In genomic region chr9:124218438-124219289, GRCh38 we compare ENCODE assay signal across 9 cellular contexts. TPM values are rescaled to one million over a fixed set of nuclear protein-coding genes. Genes with fewer than 3 reads are reported as not detected.
DNase-seq lines count a peak whose midpoint lies in the region; ATAC-seq and TF ChIP-seq lines count a peak whose summit lies in the region.
"Had no signal": no experiment of that assay in that cellular context is flagged by ENCODE, and none has a peak within 500 bp of the region (broad histone marks: within the 10 kb centered on the region; RNA-seq: fewer than 3 reads in every experiment).

No MANE protein-coding gene starts in this region.

- no peak overlapping the region for H3K4me3 ChIP-seq in IMR-90 (ENCODE audit: insufficient read depth, low read depth, low read length)

- H4K91ac ChIP-seq in IMR-90 (ENCODE audit: insufficient read depth, low read depth, low read length): no peak overlapping the region

- peaks cover 86% of the 10 kb centered on the region for H3K4me1 Mint-ChIP-seq in activated B cell treated with CpG ODN at 0.5 μM for 24 hours

- H2BK20ac ChIP-seq in IMR-90 (ENCODE audit: low read depth, low read length): no peak overlapping the region

- dilution Hi-C loops in IMR-90 (cut with HindIII; ENCODE audit: low sequenced_read_pairs, unreplicated experiment): no loop called here

- H3K27me3 ChIP-seq in IMR-90 (ENCODE audit: control insufficient read depth, insufficient read depth, low read length): no peaks in the 10 kb centered on the region; the same call in 1 of the 2 replicates

- peak overlapping the region; percentile 56 for H2AFZ ChIP-seq in IMR-90 (replicated peaks; ENCODE audit: low read length, poor library complexity)

- no peak overlapping the region for H3K56ac ChIP-seq in IMR-90 (ENCODE audit: extremely low read depth, insufficient read depth, low read length)

- H3K27ac Mint-ChIP-seq in activated B cell treated with CpG ODN at 0.5 μM for 24 hours: peak overlapping the region; percentile 96

- peak; percentile 73 for ATAC-seq in GM18498 (IDR thresholded peaks at IDR 0.05; ENCODE audit: unreplicated experiment)
- peak; percentile 68 for ATAC-seq in GM21723 (IDR thresholded peaks at IDR 0.05; ENCODE audit: unreplicated experiment)
- ATAC-seq in IMR-90 (ENCODE audit: low read depth): peak; percentile 60
- ATAC-seq in activated B cell treated with CpG ODN at 0.5 μM for 24 hours (ENCODE audit: low read depth): peak; percentile 64

- peaks cover 14% of the 10 kb centered on the region for H3K4me1 ChIP-seq in IMR-90 (ENCODE audit: control insufficient read depth, insufficient read depth, low read length)

- H3K9me3 ChIP-seq in IMR-90 (ENCODE audit: control insufficient read depth, insufficient read depth, low read length): no peaks in the 10 kb centered on the region

- no peak overlapping the region for H4K5ac ChIP-seq in IMR-90 (ENCODE audit: low read depth, low read length)

- TF ChIP-seq POLR2A in IMR-90 (IDR thresholded peaks at IDR 0.05; ENCODE audit: low read depth, low read length): no peak

- no peaks in the 10 kb centered on the region for H3K9me3 Mint-ChIP-seq in activated B cell treated with CpG ODN at 0.5 μM for 24 hours
- H3K9me3 Mint-ChIP-seq: naive thymus-derived CD8-positive, alpha-beta T cell had no signal

- no peaks in the 10 kb centered on the region for H3K36me3 Mint-ChIP-seq in activated B cell treated with CpG ODN at 0.5 μM for 24 hours (ENCODE audit: low read depth)
- H3K36me3 Mint-ChIP-seq: naive thymus-derived CD8-positive, alpha-beta T cell had no signal

- H3K27ac ChIP-seq in IMR-90 (ENCODE audit: insufficient read depth, low read length): no peak overlapping the region

- no peaks in the 10 kb centered on the region for H3K27me3 Mint-ChIP-seq in activated B cell treated with CpG ODN at 0.5 μM for 24 hours

- peak overlapping the region; percentile 69 for H3K4me3 Mint-ChIP-seq in activated B cell treated with CpG ODN at 0.5 μM for 24 hours

- H3K18ac ChIP-seq in IMR-90 (ENCODE audit: low read depth, low read length): no peak overlapping the region

- H3K9me1 ChIP-seq in IMR-90 (ENCODE audit: insufficient read depth, low read length): peaks cover 11% of the 10 kb centered on the region

- DNase-seq in IMR-90 (peak; percentile 66), activated B cell treated with CpG ODN at 0.5 μM for 24 hours (peak; percentile 78), glomerular visceral epithelial cell (ENCODE audit: extremely low spot score) (peak; percentile 59), putamen (ENCODE audit: low spot score) (no peak), NCI-H1417 (lab: John Stamatoyannopoulos, UW) (no peak)
- DNase-seq in stimulated activated CD8-positive, alpha-beta memory T cell treated with anti-CD3 and anti-CD28 coated beads, Interleukin-2, amount 100 ng/mL, for 48 hours (ENCODE audit: low read depth in 2 of 2): peak; percentile 30 to 34

- in situ Hi-C loops in IMR-90 (cut with MboI; ENCODE audit: low sequenced_read_pairs): no loop called here

- no peak overlapping the region for H3K9ac ChIP-seq in IMR-90 (ENCODE audit: low read depth, low read length)

- H2BK15ac ChIP-seq in IMR-90 (ENCODE audit: low read depth, low read length): no peak overlapping the region

- no peak overlapping the region for H4K8ac ChIP-seq in IMR-90 (ENCODE audit: low read depth in 2 of 2, low read length in 2 of 2)

- H2AK9ac ChIP-seq in IMR-90 (replicated peaks; ENCODE audit: low read depth, low read length, poor library complexity): no peak overlapping the region

- WGBS in IMR-90 (ENCODE audit: extremely low coverage in 2 of 2, insufficient read length in 1 of 2), 2 experiments: no CpG with 5 or more reads among the region's 10 CpGs

- H2BK5ac ChIP-seq in IMR-90 (ENCODE audit: low read depth, low read length, poor library complexity, severe bottlenecking): no peak overlapping the region

- H3K36me3 ChIP-seq in IMR-90 (ENCODE audit: control insufficient read depth, insufficient read depth, low read length): no peaks in the 10 kb centered on the region

- H2BK120ac ChIP-seq in IMR-90 (ENCODE audit: low read depth, low read length): no peak overlapping the region

- no peak overlapping the region for H3K4me2 ChIP-seq in IMR-90 (ENCODE audit: low read depth, low read length)

- H3K14ac ChIP-seq in IMR-90 (replicated peaks; ENCODE audit: low read depth, low read length): no peak overlapping the region

- POLR2A ChIA-PET in IMR-90 (lab: Charles Lee; ENCODE audit: unreplicated experiment) (no interaction called here), activated B cell treated with CpG ODN at 0.5 μM for 24 hours (lab: Charles Lee) (interaction anchor here (0.6 to 10.1 kb wide), 16 partner anchors 8 to 92 kb away, joined by 3 to 256 read pairs (median 12); partner anchors contain the start of gene NEK6)

- no peak overlapping the region for H3K23ac ChIP-seq in IMR-90 (ENCODE audit: low read depth, low read length)

- no peak for TF ChIP-seq RAD21 in IMR-90 (IDR thresholded peaks at IDR 0.05; ENCODE audit: low read length)

- no peaks in the 10 kb centered on the region for H3K79me1 ChIP-seq in IMR-90 (ENCODE audit: low read depth in 1 of 2, low read length in 2 of 2)

- no peaks in the 10 kb centered on the region for H4K20me1 ChIP-seq in IMR-90 (ENCODE audit: insufficient read depth, low read length)

- H3K4ac ChIP-seq in IMR-90 (ENCODE audit: low read depth, low read length): 0 out of 2 replicates have a peak overlapping the region, but pooled peaks have one; percentile 20

- no TSS peak for BruUV-seq in IMR-90 (replicated peaks; lab: Mats Ljungman, UMichigan)

- TF ChIP-seq CTCF in IMR-90 (conservative IDR thresholded peaks at IDR 0.05; ENCODE audit: low read depth, low read length): no peak
- no peak for TF ChIP-seq CTCF in activated B cell treated with CpG ODN at 0.5 μM for 24 hours (IDR thresholded peaks at IDR 0.05)

- CTCF ChIA-PET in IMR-90 (lab: Yijun Ruan, JAX): no interaction called here
- CTCF ChIA-PET in activated B cell treated with CpG ODN at 0.5 μM for 24 hours (lab: Charles Lee): interaction anchor here (0.5 to 4.5 kb wide), 7 partner anchors 16 to 92 kb away, joined by 3 to 32 read pairs (median 6); no protein-coding TSS in a partner anchor

- intact Hi-C loops in IMR-90 (cut with micrococcal nuclease) (no loop called here), activated B cell treated with CpG ODN at 0.5 μM for 24 hours (cut with micrococcal nuclease) (loop anchor here (1.0 to 5.0 kb wide), 10 partner anchors 8 to 876 kb away; no protein-coding TSS in a partner anchor)

- peak overlapping the region; percentile 83; the same call in 1 of the 2 replicates for H2AK5ac ChIP-seq in IMR-90 (ENCODE audit: low read depth, low read length)

TF ChIP-seq in IMR-90, 13 proteins besides CTCF, POLR2A, EP300 and RAD21:
- TF ChIP-seq BHLHE40 (IDR thresholded peaks at IDR 0.05; ENCODE audit: low read depth, low read length) (no peak), MXI1 (IDR thresholded peaks at IDR 0.05; ENCODE audit: borderline replicate concordance, low read depth, low read length) (no peak), MAZ (IDR thresholded peaks at IDR 0.05; ENCODE audit: borderline replicate concordance, low read depth, low read length) (no peak), CEBPB (IDR thresholded peaks at IDR 0.05; ENCODE audit: low read depth, low read length) (no peak), CHD1 (IDR thresholded peaks at IDR 0.05; ENCODE audit: low read depth, low read length) (no peak), NFE2L2 (IDR thresholded peaks at IDR 0.05; ENCODE audit: low read depth, low read length) (no peak), FOS (IDR thresholded peaks at IDR 0.05; ENCODE audit: low read depth, low read length) (peak; percentile 82), MAFK (IDR thresholded peaks at IDR 0.05; ENCODE audit: low read depth, low read length) (no peak)

RNA-seq across cellular contexts. Expression of gene NEK6, which starts 39.1 kb away (rescaled TPM):
- 77.8 and 79.9 TPM in 2 replicates for total RNA-seq in IMR-90 (2012; rRNA removed)
- 110 and 112 TPM in 2 replicates for polyA plus RNA-seq in IMR-90 (2012; rRNA removed)
- 55.9 and 71.1 TPM in 2 replicates for polyA plus RNA-seq in IMR-90 (2012; cell fraction: cytosol; rRNA removed)
- 133 and 147 TPM in 2 replicates for polyA plus RNA-seq in IMR-90 (2012; cell fraction: nucleus; rRNA removed; ENCODE audit: low replicate concordance)
- total RNA-seq in activated B cell treated with CpG ODN at 0.5 μM for 24 hours: 110 and 115 TPM in 2 replicates

Comparison
In these comparisons a context has a peak if more than half of its experiments do, and no peak if none do; other contexts are left out.
1. DNase-seq: peak in IMR-90 (single experiment), activated B cell treated with CpG ODN at 0.5 μM for 24 hours (single experiment), glomerular visceral epithelial cell (single experiment) and stimulated activated CD8-positive, alpha-beta memory T cell treated with anti-CD3 and anti-CD28 coated beads, Interleukin-2, amount 100 ng/mL, for 48 hours (2 of 2); none in putamen (single experiment) and NCI-H1417 (0 of 3).
2. Peak in every context shown above with its lines, with median percentiles within 50 percentile points of each other: ATAC-seq.